ENCODE assay signal across 29 cellular contexts in genomic region chr4:1376841-1377605, GRCh38. TPM values are rescaled to one million over a fixed set of nuclear protein-coding genes. Genes with fewer than 3 reads are reported as not detected.
DNase-seq lines count a peak whose midpoint lies in the region; ATAC-seq and TF ChIP-seq lines count a peak whose summit lies in the region.
"Had no signal": no experiment of that assay in that cellular context is flagged by ENCODE, and none has a peak within 500 bp of the region (broad histone marks: within the 10 kb centered on the region; RNA-seq: fewer than 3 reads in every experiment).

No MANE protein-coding gene starts in this region.

- intact Hi-C loops in natural killer cell (cut with micrococcal nuclease), result no loop called here
- intact Hi-C loops in left ventricle myocardium inferior (cut with micrococcal nuclease), result no loop called here
- intact Hi-C loops in aorta (cut with DNase I), result no loop called here

- no peaks in the 10 kb centered on the region for H3K4me1 Mint-ChIP-seq in natural killer cell treated with Interleukin-12 subunit alpha and Interleukin-12 subunit beta and Interleukin-15 and Interleukin-18, amount 100 ng/mL, for 72 hours (ENCODE audit: low read depth in 2 of 2)
- H3K4me1 Mint-ChIP-seq in natural killer cell, result peaks cover 4% of the 10 kb centered on the region in 2 donors
- H3K4me1 Mint-ChIP-seq: nephron had no signal

- H3K18ac ChIP-seq in neuronal stem cell (ENCODE audit: low read length), result peak overlapping the region; percentile 35

- H2BK120ac ChIP-seq in neuronal stem cell (ENCODE audit: low read depth, low read length), result no peak overlapping the region

- H2BK15ac ChIP-seq in neuronal stem cell (ENCODE audit: low read length), result no peak overlapping the region

- in situ Hi-C loops in GM13977 (cut with MboI; ENCODE audit: low pct_unique_long_range_greater_than_20kb, low sequenced_read_pairs, unreplicated experiment), result no loop called here

- H3K36me3 ChIP-seq in left ventricle myocardium inferior, result peaks cover 34% of the 10 kb centered on the region
- H3K36me3 ChIP-seq in neuronal stem cell (replicated peaks in 1 of 2; ENCODE audit: control insufficient read depth in 2 of 2, insufficient read depth in 2 of 2, low read length in 2 of 2), result peaks cover 7 to 25% of the 10 kb centered on the region in 2 donors
- peaks cover 0 to 1% of the 10 kb centered on the region in 2 donors for H3K36me3 ChIP-seq in aorta (ENCODE audit: control insufficient read depth in 1 of 2, insufficient read depth in 2 of 2, low read length in 1 of 2)
- H3K36me3 ChIP-seq: vagina had no signal

- H2AK5ac ChIP-seq in neuronal stem cell (ENCODE audit: low read depth, low read length), result no peak overlapping the region

- no peaks in the 10 kb centered on the region for H3K4me1 ChIP-seq in left ventricle myocardium inferior
- H3K4me1 ChIP-seq in neuronal stem cell (ENCODE audit: control insufficient read depth in 2 of 2, insufficient read depth in 1 of 2, low read depth in 1 of 2, low read length in 2 of 2), result peaks cover 0 to 2% of the 10 kb centered on the region in 2 donors
- no peaks in the 10 kb centered on the region for H3K4me1 ChIP-seq in aorta (ENCODE audit: control insufficient read depth in 1 of 2, insufficient read depth in 2 of 2, low read length in 2 of 2)
- H3K4me1 ChIP-seq: vagina had no signal

- peak overlapping the region; percentile 4 for H3K9ac ChIP-seq in neuronal stem cell (ENCODE audit: low read depth, low read length, poor library complexity)
- H3K9ac ChIP-seq: KMS-11 had no signal

- peak overlapping the region; percentile 95 for H3K23ac ChIP-seq in neuronal stem cell (ENCODE audit: low read depth, low read length, poor library complexity)

- no peak for ATAC-seq in natural killer cell treated with Interleukin-12 subunit alpha and Interleukin-12 subunit beta and Interleukin-15 and Interleukin-18, amount 100 ng/mL, for 72 hours
- ATAC-seq in natural killer cell, result no peak
- no peak for ATAC-seq in aorta (ENCODE audit: low FRiP score)
- ATAC-seq: PC-3 had no signal

- no peak overlapping the region for H4K91ac ChIP-seq in neuronal stem cell (ENCODE audit: low read depth, low read length, poor library complexity)

- H2BK5ac ChIP-seq in neuronal stem cell (ENCODE audit: low read length), result peak overlapping the region; percentile 35

- peaks cover 3% of the 10 kb centered on the region for H3K36me3 Mint-ChIP-seq in natural killer cell treated with Interleukin-12 subunit alpha and Interleukin-12 subunit beta and Interleukin-15 and Interleukin-18, amount 100 ng/mL, for 72 hours
- H3K36me3 Mint-ChIP-seq in natural killer cell, result no peaks in the 10 kb centered on the region

- DNase-seq in natural killer cell treated with Interleukin-12 subunit alpha and Interleukin-12 subunit beta and Interleukin-15 and Interleukin-18, amount 100 ng/mL, for 72 hours (ENCODE audit: low spot score), result peak; percentile 38
- DNase-seq in natural killer cell (no peak), left ventricle myocardium inferior (peak; percentile 10), neuronal stem cell (ENCODE audit: low spot score) (no peak), aorta (peak; percentile 38 to 66), NOMO-1 (lab: John Stamatoyannopoulos, UW; ENCODE audit: unreplicated experiment in 2 of 2) (no peak), GM13977 (ENCODE audit: low spot score) (no peak), glomerular visceral epithelial cell (ENCODE audit: extremely low spot score) (no peak)
- DNase-seq: activated CD4-positive, alpha-beta T cell treated with anti-CD3 and anti-CD28 coated beads, Interleukin-2, amount 50 U/mL, for 4 hours; activated gamma-delta T cell; amniotic stem cell; foreskin fibroblast; GOT3; hypothalamus; islet precursor cell; mesenchymal stem cell; NCI-H187 treated with DMSO at 0.1 percent for 48 hours; NCI-H345; PC-3; stimulated activated CD4-positive, alpha-beta T cell treated with anti-CD3 and anti-CD28 coated beads, Interleukin-15, amount 100 ng/mL, for 24 hours; substantia nigra had no signal

- H3K4ac ChIP-seq in neuronal stem cell (ENCODE audit: low read length), result no peak overlapping the region

- WGBS in neuronal stem cell (ENCODE audit: extremely low coverage in 2 of 2, insufficient read length in 2 of 2, insufficient replicate concordance in 1 of 2), 2 donors, result no CpG with 5 or more reads among the region's 32 CpGs
- 94% methylated on average over 29 to 32 of the region's 32 CpGs for WGBS in aorta, 2 donors

- TF ChIP-seq CTCF in natural killer cell (IDR thresholded peaks at IDR 0.05) (no peak), left ventricle myocardium inferior (IDR thresholded peaks at IDR 0.05; ENCODE audit: borderline replicate concordance) (no peak), GM13977 (IDR thresholded peaks at IDR 0.05; ENCODE audit: extremely low read depth, insufficient read depth, missing control alignments) (no peak)

- H4K8ac ChIP-seq in neuronal stem cell (ENCODE audit: low read depth, low read length), result peak overlapping the region; percentile 43

- H3K9me3 Mint-ChIP-seq in natural killer cell treated with Interleukin-12 subunit alpha and Interleukin-12 subunit beta and Interleukin-15 and Interleukin-18, amount 100 ng/mL, for 72 hours, result no peaks in the 10 kb centered on the region
- no peaks in the 10 kb centered on the region for H3K9me3 Mint-ChIP-seq in natural killer cell

- H2AFZ ChIP-seq in neuronal stem cell (ENCODE audit: low read length), result no peak overlapping the region

- H2BK12ac ChIP-seq in neuronal stem cell (ENCODE audit: low read length), result no peak overlapping the region

- H3K9me3 ChIP-seq in left ventricle myocardium inferior (replicated peaks) (no peaks in the 10 kb centered on the region), neuronal stem cell (replicated peaks in 1 of 2; ENCODE audit: control insufficient read depth in 2 of 2, insufficient read depth in 1 of 2, low read depth in 1 of 2, low read length in 2 of 2) (peaks cover 0 to 2% of the 10 kb centered on the region in 2 donors), aorta (ENCODE audit: control insufficient read depth, low read length) (no peaks in the 10 kb centered on the region)
- H3K9me3 ChIP-seq: vagina had no signal

- H3K4me2 ChIP-seq in neuronal stem cell (ENCODE audit: insufficient read depth, low read length, poor library complexity, severe bottlenecking), result no peak overlapping the region
- H3K4me2 ChIP-seq: KMS-11 had no signal

- H3K27me3 ChIP-seq in left ventricle myocardium inferior (ENCODE audit: low read depth) (no peaks in the 10 kb centered on the region), neuronal stem cell (ENCODE audit: control insufficient read depth in 3 of 3, insufficient read depth in 3 of 3, low read depth in 1 of 3, low read length in 3 of 3) (no peaks in the 10 kb centered on the region), aorta (ENCODE audit: control insufficient read depth in 1 of 2, insufficient read depth in 2 of 2, low read length in 1 of 2) (no peaks in the 10 kb centered on the region)
- H3K27me3 ChIP-seq: dorsolateral prefrontal cortex, vagina had no signal

- no peak overlapping the region for H3K4me3 ChIP-seq in left ventricle myocardium inferior
- H3K4me3 ChIP-seq in neuronal stem cell (ENCODE audit: low read length in 2 of 2), result no peak overlapping the region
- H3K4me3 ChIP-seq in aorta (ENCODE audit: low read length in 2 of 2), result no peak overlapping the region
- H3K4me3 ChIP-seq: dorsolateral prefrontal cortex, vagina had no signal

- no peaks in the 10 kb centered on the region for H3K79me1 ChIP-seq in neuronal stem cell (ENCODE audit: low read depth, low read length)

- H3K4me3 Mint-ChIP-seq in natural killer cell treated with Interleukin-12 subunit alpha and Interleukin-12 subunit beta and Interleukin-15 and Interleukin-18, amount 100 ng/mL, for 72 hours, result no peak overlapping the region
- H3K4me3 Mint-ChIP-seq in natural killer cell, result no peak overlapping the region
- H3K4me3 Mint-ChIP-seq: nephron had no signal

- H3K27ac ChIP-seq in left ventricle myocardium inferior (replicated peaks) (no peak overlapping the region), neuronal stem cell (replicated peaks; ENCODE audit: low read length) (no peak overlapping the region), aorta (ENCODE audit: low read depth in 1 of 2, low read length in 2 of 2) (no peak overlapping the region)
- H3K27ac ChIP-seq: C4-2B, dorsolateral prefrontal cortex, KMS-11, vagina had no signal

- H3K27ac Mint-ChIP-seq in natural killer cell treated with Interleukin-12 subunit alpha and Interleukin-12 subunit beta and Interleukin-15 and Interleukin-18, amount 100 ng/mL, for 72 hours, result no peak overlapping the region
- H3K27ac Mint-ChIP-seq in natural killer cell, result no peak overlapping the region
- H3K27ac Mint-ChIP-seq: nephron had no signal

- H3K27me3 Mint-ChIP-seq in natural killer cell treated with Interleukin-12 subunit alpha and Interleukin-12 subunit beta and Interleukin-15 and Interleukin-18, amount 100 ng/mL, for 72 hours, result no peaks in the 10 kb centered on the region
- H3K27me3 Mint-ChIP-seq in natural killer cell (ENCODE audit: low read depth in 2 of 2), result no peaks in the 10 kb centered on the region

- peak overlapping the region; percentile 89 for H3K14ac ChIP-seq in neuronal stem cell (ENCODE audit: low read length)

RNA-seq across cellular contexts. Expression of gene NKX1-1, which starts 29.2 kb away (rescaled TPM):
- total RNA-seq in natural killer cell treated with Interleukin-12 subunit alpha and Interleukin-12 subunit beta and Interleukin-15 and Interleukin-18, amount 100 ng/mL, for 72 hours, result not detected
- not detected for total RNA-seq in natural killer cell
- not detected for total RNA-seq in left ventricle myocardium inferior
- not detected for polyA plus RNA-seq in neuronal stem cell (2013, experiment 1 of 2)
- not detected for polyA plus RNA-seq in neuronal stem cell (2013, experiment 2 of 2)
- total RNA-seq in aorta, result not detected
- not detected for polyA plus RNA-seq in aorta
- total RNA-seq: dorsolateral prefrontal cortex, epithelial cell of proximal tubule, G401, PC-3, SK-MEL-5, vagina had no signal

RNA-seq across cellular contexts. Expression of gene UVSSA, which starts 30.0 kb away (rescaled TPM):
- 10 to 100 TPM; 19.6 to 25.1 TPM for total RNA-seq in natural killer cell treated with Interleukin-12 subunit alpha and Interleukin-12 subunit beta and Interleukin-15 and Interleukin-18, amount 100 ng/mL, for 72 hours
- total RNA-seq in natural killer cell, result 10 to 100 TPM; 48.0 to 59.4 (median 56.4) TPM
- 5.9 TPM for total RNA-seq in left ventricle myocardium inferior
- polyA plus RNA-seq in neuronal stem cell (2013, experiment 1 of 2), result 8.6 TPM
- polyA plus RNA-seq in neuronal stem cell (2013, experiment 2 of 2), result 8.7 TPM
- total RNA-seq in aorta, result 10 to 100 TPM; 19.9 to 33.5 TPM
- 10 to 100 TPM in 1 of 2 donors, 1 to 10 TPM in 1; 2.3 to 12.7 TPM for polyA plus RNA-seq in aorta

Comparison
In these comparisons a context has a peak if more than half of its experiments do, and no peak if none do; other contexts are left out.
1. DNase-seq: peak in natural killer cell treated with Interleukin-12 subunit alpha and Interleukin-12 subunit beta and Interleukin-15 and Interleukin-18, amount 100 ng/mL, for 72 hours (single experiment), left ventricle myocardium inferior (single experiment) and aorta (2 of 2); none in natural killer cell (single experiment), neuronal stem cell (single experiment), NOMO-1 (0 of 2), GM13977 (single experiment) and glomerular visceral epithelial cell (single experiment).